In genomic region chr17:74444406-74444805, GRCh38 we compare ENCODE assay signal across 15 cellular contexts. TPM values are rescaled to one million over a fixed set of nuclear protein-coding genes. Genes with fewer than 3 reads are reported as not detected.
DNase-seq lines count a peak whose midpoint lies in the region; ATAC-seq and TF ChIP-seq lines count a peak whose summit lies in the region.
"Had no signal": no experiment of that assay in that cellular context is flagged by ENCODE, and none has a peak within 500 bp of the region (broad histone marks: within the 10 kb centered on the region; RNA-seq: fewer than 3 reads in every experiment).

No MANE protein-coding gene starts in this region.

- CTCF ChIA-PET in HCT116 (lab: Charles Lee): interaction anchor here (1.4 to 1.7 kb wide), 2 partner anchors 65 to 77 kb away, joined by 5 read pairs; no protein-coding TSS in a partner anchor

- peaks cover 0 to under 1% of the 10 kb centered on the region in 2 experiments; a peak in 1 of 4 replicates for H3K9me3 ChIP-seq in HCT116 (ENCODE audit: control insufficient read depth in 1 of 2, insufficient read depth in 1 of 2, low read depth in 1 of 2, low read length in 2 of 2)
- no peaks in the 10 kb centered on the region for H3K9me3 ChIP-seq in duodenal mucosa (ENCODE audit: control insufficient read depth in 1 of 2, low read length in 2 of 2)
- no peaks in the 10 kb centered on the region for H3K9me3 ChIP-seq in skeletal muscle tissue (ENCODE audit: control insufficient read depth in 3 of 3, low read length in 3 of 3)
- H3K9me3 ChIP-seq: HAP-1, SJSA1 had no signal

- H3K4me1 ChIP-seq in HCT116 (ENCODE audit: control insufficient read depth in 1 of 2, insufficient read depth in 2 of 2, low read length in 2 of 2) (peaks cover 24 to 26% of the 10 kb centered on the region in 2 experiments), duodenal mucosa (ENCODE audit: control insufficient read depth in 1 of 2, insufficient read depth in 2 of 2, low read length in 2 of 2) (peaks cover 22 to 27% of the 10 kb centered on the region in 2 donors), skeletal muscle tissue (ENCODE audit: control insufficient read depth in 3 of 3, insufficient read depth in 3 of 3, low read length in 3 of 3) (peaks cover 56 to 81% (median 65%) of the 10 kb centered on the region in 3 donors)
- H3K4me1 ChIP-seq: HAP-1 had no signal

- RAD21 ChIA-PET in HCT116 (lab: Charles Lee; ENCODE audit: low non-redundant PET in 1 of 2, low total read pairs in 2 of 2, uncharacterized antibody in 2 of 2, unreplicated experiment in 2 of 2): interaction anchor here (0.6 to 1.9 kb wide), 2 partner anchors 10 to 17 kb away, joined by 4 to 6 read pairs; no protein-coding TSS in a partner anchor

- TF ChIP-seq RAD21 in HCT116 (IDR thresholded peaks at IDR 0.05; ENCODE audit: low read depth): no peak

- intact Hi-C loops in HCT116 (cut with micrococcal nuclease): loop anchor here (5.0 kb wide), 1 partner anchor 232 kb away; the partner anchor contains the start of gene TTYH2

- peak overlapping the region; percentile 80 for H3K4me2 ChIP-seq in HCT116 (ENCODE audit: low read length)

- no peaks in the 10 kb centered on the region for H3K9me2 ChIP-seq in HCT116 (ENCODE audit: insufficient read depth)

- no peaks in the 10 kb centered on the region for H3K79me2 ChIP-seq in HCT116 (ENCODE audit: insufficient read depth, low read length)

- peak overlapping the region; percentile 84 for H3K27ac ChIP-seq in HCT116 (ENCODE audit: low read depth, low read length)
- no peak overlapping the region for H3K27ac ChIP-seq in duodenal mucosa (ENCODE audit: low read depth, low read length)
- H3K27ac ChIP-seq in skeletal muscle tissue (ENCODE audit: low read depth, low read length): peak overlapping the region; percentile 98
- H3K27ac ChIP-seq: SJSA1 had no signal

- no TSS peak for BruUV-seq in HCT116 (replicated peaks; lab: Mats Ljungman, UMichigan)

- H3K36me3 ChIP-seq in HCT116 (ENCODE audit: control insufficient read depth in 1 of 2, insufficient read depth in 2 of 2, low read length in 2 of 2) (peaks cover 9 to 10% of the 10 kb centered on the region in 2 experiments; a peak in 3 of 4 replicates), duodenal mucosa (ENCODE audit: control insufficient read depth in 1 of 2, insufficient read depth in 2 of 2, low read length in 2 of 2) (peaks cover 0 to 19% of the 10 kb centered on the region in 2 donors), skeletal muscle tissue (ENCODE audit: control insufficient read depth in 3 of 3, insufficient read depth in 3 of 3, low read length in 3 of 3) (peaks cover 11 to 20% (median 19%) of the 10 kb centered on the region in 3 donors)
- H3K36me3 ChIP-seq: HAP-1 had no signal

- ATAC-seq in HCT116 (no peak), GM19351 (IDR thresholded peaks at IDR 0.05; ENCODE audit: unreplicated experiment) (no peak), HG03442 (IDR thresholded peaks at IDR 0.05; ENCODE audit: unreplicated experiment) (no peak), HG03095 (IDR thresholded peaks at IDR 0.05; ENCODE audit: unreplicated experiment) (no peak), HG03520 (IDR thresholded peaks at IDR 0.05; ENCODE audit: unreplicated experiment) (no peak)
- ATAC-seq: stimulated activated naive CD8-positive, alpha-beta T cell treated with anti-CD3 and anti-CD28 coated beads, Interleukin-15, Interleukin-2, amounts not matched to agents 100 U/mL and 50 U/mL, for 24 hours had no signal

- no peak for TF ChIP-seq CTCF in HCT116 (IDR thresholded peaks at IDR 0.05 in 2 of 3, conservative IDR thresholded peaks at IDR 0.05 in 1 of 3; ENCODE audit: borderline replicate concordance in 1 of 3, insufficient read depth in 1 of 3, low read depth in 2 of 3, low read length in 2 of 3)

- H4K20me1 ChIP-seq in HCT116 (ENCODE audit: insufficient read depth): no peaks in the 10 kb centered on the region

- POLR2A ChIA-PET in HCT116 (lab: Charles Lee): interaction anchor here (1.0 to 1.9 kb wide), 3 partner anchors 10 to 14 kb away, joined by 4 to 12 read pairs (median 5); no protein-coding TSS in a partner anchor

- H3K4me3 ChIP-seq in HCT116 (replicated peaks in 1 of 2; ENCODE audit: low read depth in 1 of 2, low read length in 2 of 2) (no peak overlapping the region), duodenal mucosa (ENCODE audit: low read depth in 1 of 2, low read length in 2 of 2) (peak overlapping the region; percentile 21 to 61), skeletal muscle tissue (ENCODE audit: low read length in 3 of 3) (peak overlapping the region in 1 of 3 donors; percentile 69)
- H3K4me3 ChIP-seq: HAP-1, SJSA1 had no signal

- H3K27me3 ChIP-seq in HCT116 (ENCODE audit: insufficient read depth, low read length) (no peaks in the 10 kb centered on the region), duodenal mucosa (ENCODE audit: control insufficient read depth in 1 of 2, insufficient read depth in 2 of 2, low read length in 2 of 2) (no peaks in the 10 kb centered on the region), skeletal muscle tissue (ENCODE audit: control insufficient read depth in 3 of 3, insufficient read depth in 3 of 3, low read length in 3 of 3) (no peaks in the 10 kb centered on the region)
- H3K27me3 ChIP-seq: SJSA1 had no signal

- no peak for TF ChIP-seq POLR2A in HCT116 (IDR thresholded peaks at IDR 0.05; ENCODE audit: borderline replicate concordance, extremely low read depth, insufficient read depth, insufficient read length)

- no peak overlapping the region for H2AFZ ChIP-seq in HCT116 (ENCODE audit: low read depth, low read length, poor library complexity, severe bottlenecking)

- peak overlapping the region; percentile 58; the same call in 1 of the 2 replicates for H3K9ac ChIP-seq in HCT116 (ENCODE audit: low read length)
- H3K9ac ChIP-seq in duodenal mucosa (ENCODE audit: low read depth in 1 of 2, low read length in 2 of 2): peak overlapping the region; percentile 61 to 73
- H3K9ac ChIP-seq in skeletal muscle tissue (ENCODE audit: low read depth in 1 of 3, low read length in 3 of 3): peak overlapping the region in 2 of 3 donors; percentile 3 to 87

- no peak for DNase-seq in HCT116 (ENCODE audit: low read depth, low spot score)
- peak; percentile 49 for DNase-seq in left kidney (ENCODE audit: low read depth, low spot score)
- DNase-seq: activated CD4-positive, alpha-beta T cell treated with anti-CD3 and anti-CD28 coated beads for 48 hours; NCI-H446; stimulated activated naive CD8-positive, alpha-beta T cell treated with anti-CD3 and anti-CD28 coated beads, Interleukin-15, Interleukin-2, amounts not matched to agents 100 U/mL and 50 U/mL, for 24 hours had no signal

TF ChIP-seq in HCT116, 20 proteins besides CTCF, POLR2A, EP300 and RAD21:
- TF ChIP-seq, protein P1, sequence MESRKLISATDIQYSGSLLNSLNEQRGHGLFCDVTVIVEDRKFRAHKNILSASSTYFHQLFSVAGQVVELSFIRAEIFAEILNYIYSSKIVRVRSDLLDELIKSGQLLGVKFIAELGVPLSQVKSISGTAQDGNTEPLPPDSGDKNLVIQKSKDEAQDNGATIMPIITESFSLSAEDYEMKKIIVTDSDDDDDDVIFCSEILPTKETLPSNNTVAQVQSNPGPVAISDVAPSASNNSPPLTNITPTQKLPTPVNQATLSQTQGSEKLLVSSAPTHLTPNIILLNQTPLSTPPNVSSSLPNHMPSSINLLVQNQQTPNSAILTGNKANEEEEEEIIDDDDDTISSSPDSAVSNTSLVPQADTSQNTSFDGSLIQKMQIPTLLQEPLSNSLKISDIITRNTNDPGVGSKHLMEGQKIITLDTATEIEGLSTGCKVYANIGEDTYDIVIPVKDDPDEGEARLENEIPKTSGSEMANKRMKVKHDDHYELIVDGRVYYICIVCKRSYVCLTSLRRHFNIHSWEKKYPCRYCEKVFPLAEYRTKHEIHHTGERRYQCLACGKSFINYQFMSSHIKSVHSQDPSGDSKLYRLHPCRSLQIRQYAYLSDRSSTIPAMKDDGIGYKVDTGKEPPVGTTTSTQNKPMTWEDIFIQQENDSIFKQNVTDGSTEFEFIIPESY (IDR thresholded peaks at IDR 0.05; ENCODE audit: extremely low read depth, insufficient replicate concordance, low read length): no peak
- TF ChIP-seq CBX3 (IDR thresholded peaks at IDR 0.05; ENCODE audit: low read depth): no peak
- TF ChIP-seq ATF3 (IDR thresholded peaks at IDR 0.05): no peak
- TF ChIP-seq POLR2AphosphoS5 (IDR thresholded peaks at IDR 0.05; ENCODE audit: low read depth, low read length): no peak
- TF ChIP-seq CEBPB (IDR thresholded peaks at IDR 0.05; ENCODE audit: low read depth): no peak
- no peak for TF ChIP-seq EZH2 (IDR thresholded peaks at IDR 0.05)
- TF ChIP-seq JUND (IDR thresholded peaks at IDR 0.05): no peak
- no peak for TF ChIP-seq FOSL1 (IDR thresholded peaks at IDR 0.05; ENCODE audit: low read depth)
- no peak for TF ChIP-seq ELF1 (IDR thresholded peaks at IDR 0.05; ENCODE audit: borderline replicate concordance, low read depth)
- TF ChIP-seq EGR1 (IDR thresholded peaks at IDR 0.05; ENCODE audit: low read depth): no peak
- no peak for TF ChIP-seq ZFX (IDR thresholded peaks at IDR 0.05)
TF ChIP-seq in HCT116: peak in this region for 0.

RNA-seq across cellular contexts. Expression of gene GPRC5C, which starts 12.5 kb away (rescaled TPM):
- total RNA-seq in HCT116 (2021; ENCODE audit: unreplicated experiment) (54.4 TPM), skeletal muscle tissue (44.4 TPM)
- polyA plus RNA-seq in HCT116 (2012): 83.1 and 93.8 TPM in 2 replicates
- total RNA-seq: LHCN-M2 had no signal

RNA-seq across cellular contexts. Expression of gene CD300A, which starts 22.0 kb away (rescaled TPM):
- total RNA-seq in HCT116 (2021; ENCODE audit: unreplicated experiment) (0.71 TPM), skeletal muscle tissue (1.0 TPM)
- polyA plus RNA-seq in HCT116 (2012): 0.11 and 0.17 TPM in 2 replicates
- total RNA-seq: glomerular endothelial cell, LHCN-M2, SJSA1 had no signal

Comparison
In these comparisons a context has a peak if more than half of its experiments do, and no peak if none do; other contexts are left out.
1. H3K4me3 ChIP-seq: peak in duodenal mucosa (2 of 2); none in HCT116 (0 of 2).
2. Peak in every context shown above with its lines, with median percentiles within 50 percentile points of each other: H3K9ac ChIP-seq.